In genomic region chr5:1799110-1799601, GRCh38 we compare ENCODE assay signal across 1 cellular context.
TF ChIP-seq lines count a peak whose summit lies in the region.

No MANE protein-coding gene starts in this region.

TF ChIP-seq in A549, 52 proteins besides CTCF, POLR2A, EP300 and RAD21 (continued from another document):
- no peak for TF ChIP-seq MAX (IDR thresholded peaks at IDR 0.05)
